In genomic region chr10:113058175-113058961, GRCh38 we compare ENCODE assay signal across 8 cellular contexts.
DNase-seq lines count a peak whose midpoint lies in the region; FAIRE-seq and TF ChIP-seq lines count a peak whose summit lies in the region.

No MANE protein-coding gene starts in this region.

- H3K4me3 ChIP-seq in SK-N-SH (ENCODE audit: low read depth in 2 of 2, low read length in 1 of 2) = peak overlapping the region; percentile 20 to 54; a peak in 3 of 4 replicates
- H3K4me3 ChIP-seq in left ventricle myocardium inferior = peak overlapping the region; percentile 43
- H3K4me3 ChIP-seq in small intestine (ENCODE audit: low read depth in 1 of 2, low read length in 2 of 2) = no peak overlapping the region

- POLR2A ChIA-PET in HEK293T (lab: Yijun Ruan, JAX) (interaction anchor here (0.9 kb wide), 1 partner anchor 105 kb away, joined by 3 read pairs; no protein-coding TSS in a partner anchor), SK-N-SH (lab: Yijun Ruan, JAX) (no interaction called here)

- TF ChIP-seq RAD21 in SK-N-SH (IDR thresholded peaks at IDR 0.05; ENCODE audit: low read length) = no peak

- H3K9me2 ChIP-seq in SK-N-SH = no peaks in the 10 kb centered on the region

- H3K4me2 ChIP-seq in SK-N-SH = peak overlapping the region; percentile 78

- H3K36me3 ChIP-seq in SK-N-SH (replicated peaks in 1 of 2; ENCODE audit: control insufficient read depth in 1 of 2, insufficient read depth in 2 of 2, low read length in 1 of 2) (no peaks in the 10 kb centered on the region), left ventricle myocardium inferior (no peaks in the 10 kb centered on the region), small intestine (ENCODE audit: control insufficient read depth in 2 of 2, insufficient read depth in 2 of 2, low read length in 2 of 2) (peaks cover 0 to 4% of the 10 kb centered on the region in 2 donors)

- H2AFZ ChIP-seq in SK-N-SH (ENCODE audit: low read depth) = peak overlapping the region; percentile 26; the same call in 1 of the 2 replicates

- no peaks in the 10 kb centered on the region for H4K20me1 ChIP-seq in SK-N-SH (ENCODE audit: insufficient read depth)

- H3K27ac ChIP-seq in SK-N-SH (ENCODE audit: low read depth in 2 of 2, low read length in 1 of 2) = peak overlapping the region; percentile 68 to 85
- peak overlapping the region; percentile 83 for H3K27ac ChIP-seq in left ventricle myocardium inferior (replicated peaks)
- peak overlapping the region in 1 of 2 donors; percentile 49 for H3K27ac ChIP-seq in small intestine (ENCODE audit: low read depth in 1 of 2, low read length in 1 of 2)

- peak overlapping the region; percentile 44; the same call in 1 of the 2 replicates for H3K9ac ChIP-seq in SK-N-SH

- intact Hi-C loops in left ventricle myocardium inferior (cut with micrococcal nuclease) = no loop called here

- H3K79me2 ChIP-seq in SK-N-SH (ENCODE audit: insufficient read depth) = peaks cover 36% of the 10 kb centered on the region; the same call in 1 of the 2 replicates

- TF ChIP-seq EP300 in SK-N-SH (IDR thresholded peaks at IDR 0.05; ENCODE audit: borderline replicate concordance in 1 of 2, low read depth in 1 of 2, low read length in 1 of 2) = peak in 1 of 2 experiments; percentile 44; a peak in 2 of 4 replicates

- TF ChIP-seq CTCF in SK-N-SH (IDR thresholded peaks at IDR 0.05) (no peak), left ventricle myocardium inferior (IDR thresholded peaks at IDR 0.05; ENCODE audit: borderline replicate concordance) (no peak)

- no peak for DNase-seq in HEK293T (ENCODE audit: extremely low spot score)
- DNase-seq in SK-N-SH = peak; percentile 44
- DNase-seq in left ventricle myocardium inferior = no peak
- DNase-seq in small intestine = peak; percentile 57
- DNase-seq in NCI-H446 treated with DMSO at 0.1 percent for 48 hours (lab: John Stamatoyannopoulos, UW) = no peak
- no peak for DNase-seq in activated gamma-delta T cell treated with Interleukin-2 at 50 U/mL for 16 hours
- no peak for DNase-seq in UCSD-AML1 (lab: John Stamatoyannopoulos, UW; ENCODE audit: unreplicated experiment)
- DNase-seq in HK-2 (ENCODE audit: unreplicated experiment) = no peak

- H3F3A ChIP-seq in SK-N-SH (replicated peaks; ENCODE audit: insufficient read depth) = peaks cover 27% of the 10 kb centered on the region

- H3K4me1 ChIP-seq in SK-N-SH (ENCODE audit: control insufficient read depth in 1 of 2, insufficient read depth in 2 of 2, low read depth in 1 of 2, low read length in 1 of 2) (peaks cover 38 to 58% of the 10 kb centered on the region in 2 experiments), left ventricle myocardium inferior (peaks cover 79% of the 10 kb centered on the region), small intestine (ENCODE audit: control insufficient read depth in 2 of 2, insufficient read depth in 1 of 2, low read depth in 1 of 2, low read length in 1 of 2) (peaks cover 10 to 44% of the 10 kb centered on the region in 2 donors)

- no peaks in the 10 kb centered on the region for H3K27me3 ChIP-seq in SK-N-SH (ENCODE audit: insufficient read depth)
- no peaks in the 10 kb centered on the region for H3K27me3 ChIP-seq in left ventricle myocardium inferior (ENCODE audit: low read depth)
- no peaks in the 10 kb centered on the region for H3K27me3 ChIP-seq in small intestine (ENCODE audit: control insufficient read depth in 2 of 2, insufficient read depth in 2 of 2, low read length in 2 of 2)

- no peak for FAIRE-seq in small intestine (lab: Jason Lieb, UNC)

- CTCF ChIA-PET in HEK293T (lab: Yijun Ruan, JAX) = no interaction called here
- CTCF ChIA-PET in SK-N-SH (lab: Yijun Ruan, JAX) = interaction anchor here (1.1 to 1.5 kb wide), 2 partner anchors 9 to 327 kb away, joined by 3 to 7 read pairs; no protein-coding TSS in a partner anchor

- 20% methylated on average over 15 of the region's 15 CpGs for WGBS in SK-N-SH (ENCODE audit: low lambda C conversion rate)
- 29 to 44% (median 35%) methylated on average over 15 of the region's 15 CpGs for WGBS in small intestine, 3 donors

- no peaks in the 10 kb centered on the region for H3K9me3 ChIP-seq in SK-N-SH
- H3K9me3 ChIP-seq in left ventricle myocardium inferior (replicated peaks) = no peaks in the 10 kb centered on the region
- H3K9me3 ChIP-seq in small intestine (ENCODE audit: control insufficient read depth, low read depth) = no peaks in the 10 kb centered on the region

TF ChIP-seq in HEK293T, 16 proteins besides CTCF, POLR2A, EP300 and RAD21:
- TF ChIP-seq ZNF384 (IDR thresholded peaks at IDR 0.05) (no peak), FOXK2 (IDR thresholded peaks at IDR 0.05) (no peak), NFRKB (IDR thresholded peaks at IDR 0.05) (no peak), LEF1 (IDR thresholded peaks at IDR 0.05; ENCODE audit: borderline replicate concordance) (no peak), PKNOX1 (IDR thresholded peaks at IDR 0.05) (peak; percentile 10; the same call in 1 of the 2 replicates)
TF ChIP-seq in HEK293T: peak in this region for 1.

TF ChIP-seq in SK-N-SH, 30 proteins besides CTCF, POLR2A, EP300 and RAD21:
- TF ChIP-seq TCF12 (IDR thresholded peaks at IDR 0.05) (peak; percentile 91), MAX (IDR thresholded peaks at IDR 0.05; ENCODE audit: low read depth) (peak; percentile 45; the same call in 1 of the 2 replicates), YY1 (IDR thresholded peaks at IDR 0.05; ENCODE audit: low read depth) (peak; percentile 14; the same call in 1 of the 2 replicates), RFX5 (IDR thresholded peaks at IDR 0.05; ENCODE audit: low read length) (no peak), IRF3 (IDR thresholded peaks at IDR 0.05; ENCODE audit: low read depth, low read length) (no peak), POLR2AphosphoS5 (IDR thresholded peaks at IDR 0.05; ENCODE audit: low read depth, low read length) (peak; percentile 36), NFIC (IDR thresholded peaks at IDR 0.05; ENCODE audit: borderline replicate concordance) (peak; percentile 19; the same call in 1 of the 2 replicates), RCOR1 (IDR thresholded peaks at IDR 0.05; ENCODE audit: low read length) (peak; percentile 68), PBX3 (IDR thresholded peaks at IDR 0.05) (peak; percentile 77), TEAD4 (IDR thresholded peaks at IDR 0.05; ENCODE audit: borderline replicate concordance, insufficient read depth) (0 out of 2 replicates have a peak, but pooled peaks have one; percentile 27)

Comparison
In these comparisons a context has a peak if more than half of its experiments do, and no peak if none do; other contexts are left out.
1. DNase-seq: peak in SK-N-SH (single experiment) and small intestine (single experiment); none in HEK293T (single experiment), left ventricle myocardium inferior (single experiment), NCI-H446 treated with DMSO at 0.1 percent for 48 hours (single experiment), activated gamma-delta T cell treated with Interleukin-2 at 50 U/mL for 16 hours (single experiment), UCSD-AML1 (single experiment) and HK-2 (single experiment).
2. H3K4me3 ChIP-seq: peak in SK-N-SH (2 of 2) and left ventricle myocardium inferior (single experiment); none in small intestine (0 of 2).